Comparison of ENCODE assay signal across 12 cellular contexts in the genomic region with DNA sequence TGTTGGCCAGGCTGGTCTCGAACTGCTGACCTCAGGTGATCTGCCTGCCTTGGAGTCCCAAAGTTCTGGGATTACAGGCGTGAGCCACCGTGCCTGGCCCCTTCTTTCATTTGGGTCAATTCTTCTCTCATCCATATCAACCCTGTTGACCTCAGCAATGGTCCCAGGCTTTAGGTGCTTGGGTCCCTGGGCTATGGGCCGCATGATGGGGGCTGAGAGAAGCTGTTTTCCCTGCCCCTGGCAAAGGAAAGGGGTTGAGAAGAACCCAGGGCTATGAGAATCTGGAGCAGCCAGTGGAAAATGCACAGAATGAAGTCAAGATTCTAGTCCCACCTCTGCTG.
A peak's percentile ranks its signal among the peaks of the same experiment; 100 is the strongest.
DNase-seq lines count a peak whose midpoint lies in the region; ATAC-seq and TF ChIP-seq lines count a peak whose summit lies in the region.
"Had no signal": no experiment of that assay in that cellular context is flagged by ENCODE, and none has a peak within 500 bp of the region (broad histone marks: within the 10 kb centered on the region; RNA-seq: fewer than 3 reads in every experiment).

No MANE protein-coding gene starts in this region.

- H3K27me3 Mint-ChIP-seq in CD4-positive, alpha-beta T cell: no peaks in the 10 kb centered on the region
- no peaks in the 10 kb centered on the region for H3K27me3 Mint-ChIP-seq in MCF 10A (ENCODE audit: insufficient read depth, unreplicated experiment)

- POLR2A ChIA-PET in CD4-positive, alpha-beta T cell (lab: Charles Lee): interaction anchor here (1.6 to 12.2 kb wide), 3 partner anchors 11 to 104 kb away, joined by 7 to 207 read pairs (median 23); a partner anchor contains a TSS
- POLR2A ChIA-PET in MCF 10A (lab: Yijun Ruan, JAX): interaction anchor here (0.6 to 12.7 kb wide), 7 partner anchors 9 to 197 kb away, joined by 3 to 473 read pairs (median 3); a partner anchor contains a TSS

- peaks cover 2% of the 10 kb centered on the region; the same call in 1 of the 2 replicates for H3K36me3 ChIP-seq in WERI-Rb-1
- peaks cover under 1 to 8% of the 10 kb centered on the region in 2 donors for H3K36me3 ChIP-seq in stomach smooth muscle (ENCODE audit: control insufficient read depth in 2 of 2, insufficient read depth in 2 of 2, low read length in 2 of 2)
- H3K36me3 ChIP-seq: prostate gland had no signal

- intact Hi-C loops in CD4-positive, alpha-beta T cell (cut with DNase I, micrococcal nuclease): loop anchor here (1.0 to 5.0 kb wide), 7 partner anchors 89 to 410 kb away; a partner anchor contains a TSS
- intact Hi-C loops in sciatic nerve (cut with DNase I) (loop anchor here (10.0 kb wide), 1 partner anchor 172 kb away; no protein-coding TSS in a partner anchor), MCF 10A (cut with micrococcal nuclease) (loop anchor here (1.0 to 10.0 kb wide), 2 partner anchors 93 to 412 kb away; a partner anchor contains a TSS)

- no peak for ATAC-seq in CD4-positive, alpha-beta T cell (ENCODE audit: poor library complexity)
- ATAC-seq in sciatic nerve: no peak

- peak overlapping the region; percentile 28 for H3K27ac Mint-ChIP-seq in CD4-positive, alpha-beta T cell
- H3K27ac Mint-ChIP-seq in MCF 10A (ENCODE audit: low read depth, unreplicated experiment): no peak overlapping the region
- H3K27ac Mint-ChIP-seq: activated T-cell treated with anti-CD3 and anti-CD28 coated beads, Interleukin-2, amount 50 U/mL, for 72 hours; memory B cell; natural killer cell treated with Interleukin-12 subunit alpha and Interleukin-12 subunit beta and Interleukin-15 and Interleukin-18, amount 100 ng/mL, for 72 hours had no signal

- no peak overlapping the region for H3K4me3 Mint-ChIP-seq in CD4-positive, alpha-beta T cell
- no peak overlapping the region for H3K4me3 Mint-ChIP-seq in MCF 10A (ENCODE audit: unreplicated experiment)
- H3K4me3 Mint-ChIP-seq: activated T-cell treated with anti-CD3 and anti-CD28 coated beads, Interleukin-2, amount 50 U/mL, for 72 hours; central memory CD8-positive, alpha-beta T cell; memory B cell; natural killer cell treated with Interleukin-12 subunit alpha and Interleukin-12 subunit beta and Interleukin-15 and Interleukin-18, amount 100 ng/mL, for 72 hours had no signal

- peaks cover 33% of the 10 kb centered on the region for H3K4me1 ChIP-seq in stomach smooth muscle (ENCODE audit: control insufficient read depth, insufficient read depth, low read length)

- no peak overlapping the region for H3K27ac ChIP-seq in CD4-positive, alpha-beta T cell (ENCODE audit: low read depth, low read length)
- peak overlapping the region; percentile 87 for H3K27ac ChIP-seq in WERI-Rb-1
- H3K27ac ChIP-seq in layer of hippocampus (ENCODE audit: low read depth, low read length): peak overlapping the region; percentile 58
- peak overlapping the region; percentile 62 for H3K27ac ChIP-seq in stomach smooth muscle (ENCODE audit: low read length)

- H3K9ac ChIP-seq in stomach smooth muscle (ENCODE audit: low read length in 2 of 2): no peak overlapping the region

- DNase-seq in CD4-positive, alpha-beta T cell: no peak
- DNase-seq in WERI-Rb-1: no peak
- DNase-seq in sciatic nerve (ENCODE audit: low spot score): no peak
- no peak for DNase-seq in MCF 10A (ENCODE audit: unreplicated experiment)
- DNase-seq in NCI-H2029 treated with DMSO at 0.1 percent for 48 hours (lab: John Stamatoyannopoulos, UW): no peak

- TF ChIP-seq CTCF in CD4-positive, alpha-beta T cell (IDR thresholded peaks at IDR 0.05): no peak
- no peak for TF ChIP-seq CTCF in WERI-Rb-1 (IDR thresholded peaks at IDR 0.05; ENCODE audit: low read depth, low read length)
- TF ChIP-seq CTCF in MCF 10A (IDR thresholded peaks at IDR 0.05; ENCODE audit: unreplicated experiment): no peak

- H3K4me3 ChIP-seq in WERI-Rb-1 (ENCODE audit: low read depth, low read length) (no peak overlapping the region), stomach smooth muscle (ENCODE audit: low read length in 2 of 2) (peak overlapping the region in 1 of 2 donors; percentile 44)
- H3K4me3 ChIP-seq: prostate gland had no signal

- no peaks in the 10 kb centered on the region for H3K27me3 ChIP-seq in CD4-positive, alpha-beta T cell (ENCODE audit: control insufficient read depth, insufficient read depth, low read length)
- H3K27me3 ChIP-seq in WERI-Rb-1 (ENCODE audit: insufficient read depth, low read depth, severe bottlenecking) (no peaks in the 10 kb centered on the region), layer of hippocampus (ENCODE audit: control insufficient read depth, insufficient read depth, low read length) (no peaks in the 10 kb centered on the region), stomach smooth muscle (ENCODE audit: control insufficient read depth in 1 of 2, insufficient read depth in 2 of 2, low read length in 2 of 2) (no peaks in the 10 kb centered on the region)

- no peaks in the 10 kb centered on the region for H3K36me3 Mint-ChIP-seq in CD4-positive, alpha-beta T cell (ENCODE audit: low read depth)
- H3K36me3 Mint-ChIP-seq in MCF 10A (ENCODE audit: insufficient read depth, unreplicated experiment): peaks cover 12% of the 10 kb centered on the region
- H3K36me3 Mint-ChIP-seq: memory B cell; natural killer cell treated with Interleukin-12 subunit alpha and Interleukin-12 subunit beta and Interleukin-15 and Interleukin-18, amount 100 ng/mL, for 72 hours had no signal

- CTCF ChIA-PET in CD4-positive, alpha-beta T cell (lab: Charles Lee): interaction anchor here (0.8 to 5.3 kb wide), 8 partner anchors 9 to 173 kb away, joined by 3 to 63 read pairs (median 5); a partner anchor contains a TSS
- CTCF ChIA-PET in MCF 10A (lab: Yijun Ruan, JAX): interaction anchor here (0.6 to 12.2 kb wide), 13 partner anchors 7 to 173 kb away, joined by 3 to 429 read pairs (median 8); a partner anchor contains a TSS

- no peaks in the 10 kb centered on the region for H3K9me3 ChIP-seq in CD4-positive, alpha-beta T cell (ENCODE audit: control insufficient read depth, low read length)
- H3K9me3 ChIP-seq in WERI-Rb-1 (ENCODE audit: severe bottlenecking) (no peaks in the 10 kb centered on the region), stomach smooth muscle (ENCODE audit: control insufficient read depth in 2 of 2, low read length in 2 of 2) (no peaks in the 10 kb centered on the region)
- H3K9me3 ChIP-seq: prostate gland had no signal

- H3K4me1 Mint-ChIP-seq in CD4-positive, alpha-beta T cell (ENCODE audit: low read depth): peaks cover 8% of the 10 kb centered on the region
- peaks cover 35% of the 10 kb centered on the region for H3K4me1 Mint-ChIP-seq in MCF 10A (ENCODE audit: insufficient read depth, unreplicated experiment)

- H3K9me3 Mint-ChIP-seq in CD4-positive, alpha-beta T cell: no peaks in the 10 kb centered on the region
- no peaks in the 10 kb centered on the region for H3K9me3 Mint-ChIP-seq in MCF 10A (ENCODE audit: unreplicated experiment)
- H3K9me3 Mint-ChIP-seq: activated T-cell treated with anti-CD3 and anti-CD28 coated beads, Interleukin-2, amount 50 U/mL, for 72 hours; central memory CD8-positive, alpha-beta T cell; memory B cell; natural killer cell treated with Interleukin-12 subunit alpha and Interleukin-12 subunit beta and Interleukin-15 and Interleukin-18, amount 100 ng/mL, for 72 hours had no signal

- BruUV-seq in MCF 10A (replicated peaks; lab: Mats Ljungman, UMichigan): no TSS peak
